Comparison of ENCODE assay signal across 2 cellular contexts in genomic region chr7:2754912-2755311, GRCh38.
TF ChIP-seq lines count a peak whose summit lies in the region.

No MANE protein-coding gene starts in this region.

TF ChIP-seq in GM23338, 12 proteins besides CTCF, POLR2A, EP300 and RAD21:
- TF ChIP-seq ETS1 (IDR thresholded peaks at IDR 0.05) = no peak
- no peak for TF ChIP-seq ZNF114 (CRISPR knock-in tag; IDR thresholded peaks at IDR 0.05)
- TF ChIP-seq CREB1 (CRISPR knock-in tag; IDR thresholded peaks at IDR 0.05; ENCODE audit: low read depth) = no peak
- no peak for TF ChIP-seq EZH2 (IDR thresholded peaks at IDR 0.05; ENCODE audit: low read depth, unreplicated experiment)
- no peak for TF ChIP-seq STAT1 (IDR thresholded peaks at IDR 0.05; ENCODE audit: unreplicated experiment)
- TF ChIP-seq REST (IDR thresholded peaks at IDR 0.05; ENCODE audit: unreplicated experiment) = no peak
- TF ChIP-seq POLR2AphosphoS5 (IDR thresholded peaks at IDR 0.05; ENCODE audit: low read depth) = no peak
- TF ChIP-seq JUNB (IDR thresholded peaks at IDR 0.05; ENCODE audit: unreplicated experiment) = no peak
- no peak for TF ChIP-seq ZNF331 (CRISPR knock-in tag; IDR thresholded peaks at IDR 0.05; ENCODE audit: low read depth)
- no peak for TF ChIP-seq ZNF462 (CRISPR knock-in tag; IDR thresholded peaks at IDR 0.05)
- TF ChIP-seq NANOG (IDR thresholded peaks at IDR 0.05; ENCODE audit: borderline replicate concordance) = no peak
- TF ChIP-seq EZH2phosphoT487 (IDR thresholded peaks at IDR 0.05; ENCODE audit: unreplicated experiment) = no peak

TF ChIP-seq in K562, 482 proteins besides CTCF, POLR2A, EP300 and RAD21:
- TF ChIP-seq ZNF407 (IDR thresholded peaks at IDR 0.05; ENCODE audit: low read depth) (no peak), ESRRB (CRISPR knock-in tag; IDR thresholded peaks at IDR 0.05; ENCODE audit: borderline replicate concordance) (no peak), MXI1 (IDR thresholded peaks at IDR 0.05; ENCODE audit: low read depth, low read length) (no peak), ZBTB33 (CRISPR knock-in tag; IDR thresholded peaks at IDR 0.05) (peak; percentile 48; the same call in 1 of the 2 replicates), CBX3 (IDR thresholded peaks at IDR 0.05; ENCODE audit: borderline replicate concordance in 1 of 2, low read length in 2 of 2) (no peak), KDM4B (IDR thresholded peaks at IDR 0.05; ENCODE audit: borderline replicate concordance in 2 of 2, low read depth in 1 of 2) (no peak)
TF ChIP-seq in K562: peak in this region for 1.
